ENCODE assay signal across 11 cellular contexts in the genomic region with DNA sequence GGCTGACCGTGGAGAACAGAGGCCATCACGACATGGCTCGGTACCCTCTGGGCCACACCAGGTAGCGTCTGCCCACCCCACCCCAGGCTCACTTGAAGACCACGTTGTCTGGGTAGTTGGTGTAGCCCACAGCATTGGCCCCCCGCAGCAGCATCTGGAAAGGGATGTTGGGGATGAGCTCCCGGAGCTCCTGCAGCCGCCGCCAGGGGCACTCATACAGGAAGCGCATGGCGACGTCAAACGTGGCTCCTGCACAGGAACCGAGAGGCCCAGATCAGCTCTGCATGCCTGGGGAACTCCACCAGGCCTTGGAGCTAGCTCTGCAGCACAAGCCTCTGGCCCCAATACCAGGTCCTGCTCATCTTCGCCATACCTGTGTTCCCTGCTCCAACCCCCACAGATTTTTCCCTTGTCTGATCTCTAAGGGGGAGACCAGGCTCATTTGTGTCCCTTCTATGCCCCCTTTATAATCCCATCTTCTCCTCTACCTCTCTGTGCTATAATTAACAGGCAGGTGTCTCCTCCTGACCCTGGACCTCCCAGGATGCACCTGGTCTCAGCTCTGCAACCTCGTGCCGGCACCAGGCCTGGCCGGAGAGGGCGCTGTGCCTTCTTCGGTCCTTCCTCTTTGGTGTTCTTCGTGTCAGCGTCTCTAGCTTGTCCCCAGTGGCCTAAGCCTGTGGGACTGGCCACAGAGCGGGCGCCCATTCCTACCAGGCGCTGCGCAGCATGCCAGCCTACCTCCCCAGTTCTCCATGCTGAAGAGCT. TPM values are rescaled to one million over a fixed set of nuclear protein-coding genes. Genes with fewer than 3 reads are reported as not detected.
A peak's percentile ranks its signal among the peaks of the same experiment; 100 is the strongest.
DNase-seq lines count a peak whose midpoint lies in the region; TF ChIP-seq lines count a peak whose summit lies in the region.
"Had no signal": no experiment of that assay in that cellular context is flagged by ENCODE, and none has a peak within 500 bp of the region (broad histone marks: within the 10 kb centered on the region; RNA-seq: fewer than 3 reads in every experiment).

No MANE protein-coding gene starts in this region.

- no peaks in the 10 kb centered on the region for H3K27me3 ChIP-seq in H9 (ENCODE audit: insufficient read depth, low read length)

- no peaks in the 10 kb centered on the region for H4K20me1 ChIP-seq in H9 (ENCODE audit: control insufficient read depth, insufficient read depth, insufficient read length)

- H3K27ac Mint-ChIP-seq in H9 (peak overlapping the region in 2 of 3 experiments; percentile 68 to 71; a peak in 2 of 7 replicates), neural crest cell (ENCODE audit: unreplicated experiment) (no peak overlapping the region)
- peak overlapping the region; percentile 91 for H3K27ac Mint-ChIP-seq in activated T-helper 1 cell treated with anti-CD3 and anti-CD28 coated beads, Interleukin-12 subunit alpha, Interleukin-12 subunit beta, Interleukin-2, Interleukin-4 antibody, amounts not matched to agents 30 ng/mL and 10 ng/mL and 1 ng/mL, durations not matched to agents 14 hours and 24 hours and 36 hours
- H3K27ac Mint-ChIP-seq: immature natural killer cell, type B pancreatic cell had no signal

- DNase-seq in NCI-H82 (lab: John Stamatoyannopoulos, UW) (peak; percentile 18), NCI-H82 treated with DMSO at 0.1 percent for 48 hours (lab: John Stamatoyannopoulos, UW; ENCODE audit: unreplicated experiment) (no peak), H9 (peak; percentile 80), neural crest cell (ENCODE audit: low read depth, low spot score) (no peak), midbrain (lab: John Stamatoyannopoulos, UW) (no peak), SW480 (ENCODE audit: low spot score) (no peak)
- DNase-seq in activated T-helper 1 cell treated with anti-CD3 and anti-CD28 coated beads, Interleukin-12 subunit alpha, Interleukin-12 subunit beta, Interleukin-2, Interleukin-4 antibody, amounts not matched to agents 30 ng/mL and 10 ng/mL and 1 ng/mL, durations not matched to agents 14 hours and 24 hours and 36 hours (ENCODE audit: low spot score) = peak; percentile 24
- DNase-seq in activated CD4-positive, CD25-positive, alpha-beta regulatory T cell treated with anti-CD3 and anti-CD28 coated beads, Interleukin-2, amount 50 U/mL, for 72 hours = no peak
- DNase-seq: cortex of kidney, immature natural killer cell had no signal

- H3K14ac ChIP-seq in H9 (ENCODE audit: insufficient read depth, low read length) = no peak overlapping the region

- no peak overlapping the region for H3K4me2 ChIP-seq in H9 (ENCODE audit: insufficient read depth, insufficient read length, low read length)

- no peak overlapping the region for H4K8ac ChIP-seq in H9 (replicated peaks; ENCODE audit: insufficient read length, low read depth, low read length)

- no peak overlapping the region for H4K5ac ChIP-seq in H9 (ENCODE audit: insufficient read length, low read depth, low read length)

- H3K4ac ChIP-seq in H9 (ENCODE audit: low read depth, low read length) = no peak overlapping the region

- no peak overlapping the region for H2BK12ac ChIP-seq in H9 (ENCODE audit: insufficient read length, low read depth, low read length)

- no CpG with 5 or more reads among the region's 26 CpGs for WGBS in H9 (ENCODE audit: extremely low coverage, insufficient read length, low lambda C conversion rate)

- no peak overlapping the region for H3K18ac ChIP-seq in H9 (ENCODE audit: insufficient read length, low read depth, low read length)

- H2BK15ac ChIP-seq in H9 (ENCODE audit: low read depth, low read length) = no peak overlapping the region

- H3K9me3 Mint-ChIP-seq in H9 (no peaks in the 10 kb centered on the region), neural crest cell (no peaks in the 10 kb centered on the region)
- H3K9me3 Mint-ChIP-seq in activated T-helper 1 cell treated with anti-CD3 and anti-CD28 coated beads, Interleukin-12 subunit alpha, Interleukin-12 subunit beta, Interleukin-2, Interleukin-4 antibody, amounts not matched to agents 30 ng/mL and 10 ng/mL and 1 ng/mL, durations not matched to agents 14 hours and 24 hours and 36 hours = no peaks in the 10 kb centered on the region
- H3K9me3 Mint-ChIP-seq: immature natural killer cell, type B pancreatic cell had no signal

- H3T11ph ChIP-seq in H9 (ENCODE audit: low read length) = no peak overlapping the region

- H2AFZ ChIP-seq in H9 (ENCODE audit: low read length) = no peak overlapping the region

- H2BK20ac ChIP-seq in H9 (ENCODE audit: low read depth, low read length, poor library complexity, severe bottlenecking) = no peak overlapping the region

- H3K4me3 Mint-ChIP-seq in H9 = no peak overlapping the region
- H3K4me3 Mint-ChIP-seq in activated T-helper 1 cell treated with anti-CD3 and anti-CD28 coated beads, Interleukin-12 subunit alpha, Interleukin-12 subunit beta, Interleukin-2, Interleukin-4 antibody, amounts not matched to agents 30 ng/mL and 10 ng/mL and 1 ng/mL, durations not matched to agents 14 hours and 24 hours and 36 hours = no peak overlapping the region
- peak overlapping the region; percentile 79 for H3K4me3 Mint-ChIP-seq in neural crest cell
- H3K4me3 Mint-ChIP-seq: immature natural killer cell, type B pancreatic cell had no signal

- H3K9ac ChIP-seq in H9 (ENCODE audit: extremely low read depth, insufficient read length, low read length) = no peak overlapping the region

- H3K4me1 Mint-ChIP-seq in H9 (peaks cover 14 to 16% of the 10 kb centered on the region in 2 experiments), neural crest cell (peaks cover 8% of the 10 kb centered on the region)
- H3K4me1 Mint-ChIP-seq in activated T-helper 1 cell treated with anti-CD3 and anti-CD28 coated beads, Interleukin-12 subunit alpha, Interleukin-12 subunit beta, Interleukin-2, Interleukin-4 antibody, amounts not matched to agents 30 ng/mL and 10 ng/mL and 1 ng/mL, durations not matched to agents 14 hours and 24 hours and 36 hours (ENCODE audit: low read depth) = peaks cover 14% of the 10 kb centered on the region

- H2BK120ac ChIP-seq in H9 (ENCODE audit: low read depth, low read length, poor library complexity, severe bottlenecking) = no peak overlapping the region

- H2BK5ac ChIP-seq in H9 (ENCODE audit: insufficient read length, low read length) = no peak overlapping the region

- no peaks in the 10 kb centered on the region for H3K4me1 ChIP-seq in H9 (ENCODE audit: insufficient read depth, low read length)

- H4K91ac ChIP-seq in H9 (ENCODE audit: insufficient read length, low read depth, low read length) = no peak overlapping the region

- no peak overlapping the region for H3K56ac ChIP-seq in H9 (ENCODE audit: insufficient read length, low read depth, low read length)

- H2AK5ac ChIP-seq in H9 (ENCODE audit: insufficient read length, low read length) = no peak overlapping the region

- no peak overlapping the region for H3K27ac ChIP-seq in H9 (ENCODE audit: insufficient read length, low read depth, low read length)

- intact Hi-C loops in activated T-helper 1 cell treated with anti-CD3 and anti-CD28 coated beads, Interleukin-12 subunit alpha, Interleukin-12 subunit beta, Interleukin-2, Interleukin-4 antibody, amounts not matched to agents 30 ng/mL and 10 ng/mL and 1 ng/mL, durations not matched to agents 14 hours and 24 hours and 36 hours (cut with micrococcal nuclease) = no loop called here

- H3K36me3 Mint-ChIP-seq in H9 (ENCODE audit: insufficient read depth in 1 of 3, low read depth in 3 of 3) (peaks cover 0 to 24% (median 21%) of the 10 kb centered on the region in 3 experiments; a peak in 4 of 7 replicates), neural crest cell (ENCODE audit: low read depth) (peaks cover 2% of the 10 kb centered on the region)
- H3K36me3 Mint-ChIP-seq in activated T-helper 1 cell treated with anti-CD3 and anti-CD28 coated beads, Interleukin-12 subunit alpha, Interleukin-12 subunit beta, Interleukin-2, Interleukin-4 antibody, amounts not matched to agents 30 ng/mL and 10 ng/mL and 1 ng/mL, durations not matched to agents 14 hours and 24 hours and 36 hours (ENCODE audit: low read depth) = no peaks in the 10 kb centered on the region
- H3K36me3 Mint-ChIP-seq: immature natural killer cell, type B pancreatic cell had no signal

- H3K23ac ChIP-seq in H9 (ENCODE audit: insufficient read length, low read depth, low read length) = no peak overlapping the region

- peaks cover 7% of the 10 kb centered on the region for H3K23me2 ChIP-seq in H9 (ENCODE audit: insufficient read length, low read depth, low read length, poor library complexity, severe bottlenecking)

- no peaks in the 10 kb centered on the region for H3K79me1 ChIP-seq in H9 (ENCODE audit: insufficient read depth, low read depth, low read length, poor library complexity, severe bottlenecking)

- H3K79me2 ChIP-seq in H9 (ENCODE audit: insufficient read depth, low read length) = no peaks in the 10 kb centered on the region

- no peaks in the 10 kb centered on the region for H3K9me3 ChIP-seq in H9 (ENCODE audit: control insufficient read depth, low read depth, low read length)

- peaks cover 3% of the 10 kb centered on the region for H3K27me3 Mint-ChIP-seq in H9 (ENCODE audit: low read depth)
- H3K27me3 Mint-ChIP-seq in activated T-helper 1 cell treated with anti-CD3 and anti-CD28 coated beads, Interleukin-12 subunit alpha, Interleukin-12 subunit beta, Interleukin-2, Interleukin-4 antibody, amounts not matched to agents 30 ng/mL and 10 ng/mL and 1 ng/mL, durations not matched to agents 14 hours and 24 hours and 36 hours (ENCODE audit: insufficient read depth) = no peaks in the 10 kb centered on the region
- H3K27me3 Mint-ChIP-seq in neural crest cell (ENCODE audit: low read depth) = no peaks in the 10 kb centered on the region
- H3K27me3 Mint-ChIP-seq: type B pancreatic cell had no signal

- TF ChIP-seq CTCF in H9 (conservative IDR thresholded peaks at IDR 0.05) = peak; percentile 74
- peak; percentile 18 for TF ChIP-seq CTCF in neural crest cell (conservative IDR thresholded peaks at IDR 0.05)

RNA-seq across cellular contexts. Expression of a gene that starts 5.0 kb away (rescaled TPM):
- 65.1 and 66.7 TPM in 2 replicates for total RNA-seq in H9 (2021)
- total RNA-seq in activated T-helper 1 cell treated with anti-CD3 and anti-CD28 coated beads, Interleukin-12 subunit alpha, Interleukin-12 subunit beta, Interleukin-2, Interleukin-4 antibody, amounts not matched to agents 30 ng/mL and 10 ng/mL and 1 ng/mL, durations not matched to agents 14 hours and 24 hours and 36 hours = 48.4 and 49.6 TPM in 2 replicates
- 36.2 and 37.2 TPM in 2 replicates for total RNA-seq in neural crest cell

RNA-seq across cellular contexts. Expression of a gene that starts 8.6 kb away (rescaled TPM):
- total RNA-seq in H9 (2021) = 49.0 and 52.5 TPM in 2 replicates
- total RNA-seq in activated T-helper 1 cell treated with anti-CD3 and anti-CD28 coated beads, Interleukin-12 subunit alpha, Interleukin-12 subunit beta, Interleukin-2, Interleukin-4 antibody, amounts not matched to agents 30 ng/mL and 10 ng/mL and 1 ng/mL, durations not matched to agents 14 hours and 24 hours and 36 hours = 30.9 and 34.4 TPM in 2 replicates
- 34.3 and 35.8 TPM in 2 replicates for total RNA-seq in neural crest cell

Comparison
In these comparisons a context has a peak if more than half of its experiments do, and no peak if none do; other contexts are left out.
1. DNase-seq: peak in NCI-H82 (single experiment), H9 (single experiment) and activated T-helper 1 cell treated with anti-CD3 and anti-CD28 coated beads, Interleukin-12 subunit alpha, Interleukin-12 subunit beta, Interleukin-2, Interleukin-4 antibody, amounts not matched to agents 30 ng/mL and 10 ng/mL and 1 ng/mL, durations not matched to agents 14 hours and 24 hours and 36 hours (single experiment); none in NCI-H82 treated with DMSO at 0.1 percent for 48 hours (single experiment), neural crest cell (single experiment), midbrain (single experiment), SW480 (single experiment) and activated CD4-positive, CD25-positive, alpha-beta regulatory T cell treated with anti-CD3 and anti-CD28 coated beads, Interleukin-2, amount 50 U/mL, for 72 hours (single experiment).